18 cellular contexts compared by ENCODE assay signal in the genomic region with DNA sequence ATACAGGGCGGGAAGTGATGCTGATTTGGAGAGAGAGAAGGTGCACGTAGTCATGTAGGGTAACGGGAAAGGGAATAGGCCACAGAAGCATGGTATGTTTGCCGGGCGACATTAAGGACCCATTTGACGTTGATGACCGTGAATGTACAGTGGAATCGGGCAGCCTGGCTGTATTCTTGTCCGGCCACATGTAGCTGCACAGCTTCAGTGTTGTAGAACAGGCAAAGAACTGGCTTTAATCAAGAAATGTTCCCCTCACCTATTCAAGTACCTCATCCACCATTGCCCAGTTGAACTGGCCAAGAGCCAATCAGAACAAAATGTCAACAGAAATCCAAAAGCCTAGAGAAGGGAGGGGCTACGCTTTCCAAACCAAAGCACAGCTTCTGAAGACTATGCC.
DNase-seq lines count a peak whose midpoint lies in the region; ATAC-seq and TF ChIP-seq lines count a peak whose summit lies in the region.
"Had no signal": no experiment of that assay in that cellular context is flagged by ENCODE, and none has a peak within 500 bp of the region (broad histone marks: within the 10 kb centered on the region; RNA-seq: fewer than 3 reads in every experiment).

No MANE protein-coding gene starts in this region.

- no peak overlapping the region for H3K4me3 ChIP-seq in CD8-positive, alpha-beta T cell (ENCODE audit: low read depth, low read length)
- H3K4me3 ChIP-seq: A549 had no signal

- H3K36me3 ChIP-seq in CD8-positive, alpha-beta T cell (ENCODE audit: insufficient read depth, low read length) = no peaks in the 10 kb centered on the region

- H3K9me3 Mint-ChIP-seq in activated CD4-positive, alpha-beta T cell treated with anti-CD3 and anti-CD28 coated beads for 36 hours (ENCODE audit: low read depth) = no peaks in the 10 kb centered on the region
- peaks cover 3% of the 10 kb centered on the region for H3K9me3 Mint-ChIP-seq in CD8-positive, alpha-beta T cell
- no peaks in the 10 kb centered on the region for H3K9me3 Mint-ChIP-seq in activated T-helper 2 cell treated with anti-CD3 and anti-CD28 coated beads, Interferon-gamma antibody, Interleukin-2, Interleukin-4, amounts not matched to agents 10 μg/mL and 5 μg/mL and 100 μg/mL, durations not matched to agents 14 hours and 24 hours and 36 hours

- no peaks in the 10 kb centered on the region for H3K27me3 ChIP-seq in CD8-positive, alpha-beta T cell (ENCODE audit: insufficient read depth, low read length)
- H3K27me3 ChIP-seq: brain microvascular endothelial cell had no signal

- H3K27ac Mint-ChIP-seq in activated CD4-positive, alpha-beta T cell treated with anti-CD3 and anti-CD28 coated beads for 36 hours = peak overlapping the region; percentile 12
- peak overlapping the region; percentile 67 for H3K27ac Mint-ChIP-seq in CD8-positive, alpha-beta T cell
- peak overlapping the region; percentile 28 for H3K27ac Mint-ChIP-seq in activated T-helper 2 cell treated with anti-CD3 and anti-CD28 coated beads, Interferon-gamma antibody, Interleukin-2, Interleukin-4, amounts not matched to agents 10 μg/mL and 5 μg/mL and 100 μg/mL, durations not matched to agents 14 hours and 24 hours and 36 hours

- TF ChIP-seq CTCF in CD8-positive, alpha-beta T cell (IDR thresholded peaks at IDR 0.05) = no peak

- peaks cover 61% of the 10 kb centered on the region for H3K4me1 Mint-ChIP-seq in activated CD4-positive, alpha-beta T cell treated with anti-CD3 and anti-CD28 coated beads for 36 hours
- peaks cover 55% of the 10 kb centered on the region for H3K4me1 Mint-ChIP-seq in CD8-positive, alpha-beta T cell (ENCODE audit: low read depth)
- peaks cover 48% of the 10 kb centered on the region for H3K4me1 Mint-ChIP-seq in activated T-helper 2 cell treated with anti-CD3 and anti-CD28 coated beads, Interferon-gamma antibody, Interleukin-2, Interleukin-4, amounts not matched to agents 10 μg/mL and 5 μg/mL and 100 μg/mL, durations not matched to agents 14 hours and 24 hours and 36 hours (ENCODE audit: low read depth)

- POLR2A ChIA-PET in activated CD4-positive, alpha-beta T cell treated with anti-CD3 and anti-CD28 coated beads for 36 hours (lab: Charles Lee) = interaction anchor here (0.5 kb wide), 1 partner anchor 604 kb away, joined by 3 read pairs; no protein-coding TSS in a partner anchor
- POLR2A ChIA-PET in CD8-positive, alpha-beta T cell (lab: Charles Lee) = interaction anchor here (1.5 kb wide), 1 partner anchor 104 kb away, joined by 3 read pairs; a partner anchor contains a TSS

- no peak for ATAC-seq in activated CD4-positive, alpha-beta T cell treated with anti-CD3 and anti-CD28 coated beads for 36 hours
- ATAC-seq in CD8-positive, alpha-beta T cell = no peak
- ATAC-seq: A549, T-cell had no signal

- no peak overlapping the region for H3K27ac ChIP-seq in CD8-positive, alpha-beta T cell (ENCODE audit: low read depth, low read length)
- H3K27ac ChIP-seq: A549 had no signal

- CTCF ChIA-PET in activated CD4-positive, alpha-beta T cell treated with anti-CD3 and anti-CD28 coated beads for 36 hours (lab: Charles Lee) = no interaction called here
- CTCF ChIA-PET in CD8-positive, alpha-beta T cell (lab: Charles Lee) = no interaction called here

- peaks cover 34% of the 10 kb centered on the region for H3K4me1 ChIP-seq in CD8-positive, alpha-beta T cell (ENCODE audit: insufficient read depth, low read length)
- H3K4me1 ChIP-seq: A549 had no signal

- H3K9me3 ChIP-seq in CD8-positive, alpha-beta T cell (ENCODE audit: low read length) = no peaks in the 10 kb centered on the region
- H3K9me3 ChIP-seq: A549 had no signal

- DNase-seq in activated CD4-positive, alpha-beta T cell treated with anti-CD3 and anti-CD28 coated beads for 36 hours = no peak
- no peak for DNase-seq in activated CD4-positive, alpha-beta T cell treated with anti-CD3 and anti-CD28 coated beads, Interleukin-2, amount 50 U/mL, for 4 hours
- DNase-seq in CD8-positive, alpha-beta T cell = no peak
- DNase-seq in activated T-helper 2 cell treated with anti-CD3 and anti-CD28 coated beads, Interferon-gamma antibody, Interleukin-2, Interleukin-4, amounts not matched to agents 10 μg/mL and 5 μg/mL and 100 μg/mL, durations not matched to agents 14 hours and 24 hours and 36 hours (ENCODE audit: low spot score) = no peak
- peak; percentile 69 for DNase-seq in mesenteric fat pad (ENCODE audit: low spot score)
- no peak for DNase-seq in H4 (ENCODE audit: low spot score)
- no peak for DNase-seq in NCI-H1436 treated with DMSO at 0.1 percent for 48 hours (lab: John Stamatoyannopoulos, UW)
- DNase-seq in DMS 273 treated with DMSO at 0.1 percent for 48 hours (lab: John Stamatoyannopoulos, UW) = no peak
- DNase-seq: brain microvascular endothelial cell, cortex of kidney, NCI-H146, NCI-H2171 treated with DMSO at 0.1 percent for 48 hours, NCI-H69, occipital lobe, retina, SHP77 treated with DMSO at 0.1 percent for 48 hours, T-cell had no signal

- peaks cover 37% of the 10 kb centered on the region for H3K36me3 Mint-ChIP-seq in activated CD4-positive, alpha-beta T cell treated with anti-CD3 and anti-CD28 coated beads for 36 hours (ENCODE audit: low read depth)
- peaks cover 20% of the 10 kb centered on the region for H3K36me3 Mint-ChIP-seq in CD8-positive, alpha-beta T cell
- H3K36me3 Mint-ChIP-seq in activated T-helper 2 cell treated with anti-CD3 and anti-CD28 coated beads, Interferon-gamma antibody, Interleukin-2, Interleukin-4, amounts not matched to agents 10 μg/mL and 5 μg/mL and 100 μg/mL, durations not matched to agents 14 hours and 24 hours and 36 hours (ENCODE audit: low read depth) = peaks cover 44% of the 10 kb centered on the region

- H3K4me3 Mint-ChIP-seq in activated CD4-positive, alpha-beta T cell treated with anti-CD3 and anti-CD28 coated beads for 36 hours = no peak overlapping the region
- H3K4me3 Mint-ChIP-seq in CD8-positive, alpha-beta T cell = no peak overlapping the region
- H3K4me3 Mint-ChIP-seq in activated T-helper 2 cell treated with anti-CD3 and anti-CD28 coated beads, Interferon-gamma antibody, Interleukin-2, Interleukin-4, amounts not matched to agents 10 μg/mL and 5 μg/mL and 100 μg/mL, durations not matched to agents 14 hours and 24 hours and 36 hours (ENCODE audit: low read depth) = no peak overlapping the region

- no peaks in the 10 kb centered on the region for H3K27me3 Mint-ChIP-seq in activated CD4-positive, alpha-beta T cell treated with anti-CD3 and anti-CD28 coated beads for 36 hours
- H3K27me3 Mint-ChIP-seq in CD8-positive, alpha-beta T cell (ENCODE audit: low read depth) = no peaks in the 10 kb centered on the region
- H3K27me3 Mint-ChIP-seq in activated T-helper 2 cell treated with anti-CD3 and anti-CD28 coated beads, Interferon-gamma antibody, Interleukin-2, Interleukin-4, amounts not matched to agents 10 μg/mL and 5 μg/mL and 100 μg/mL, durations not matched to agents 14 hours and 24 hours and 36 hours (ENCODE audit: low read depth) = no peaks in the 10 kb centered on the region
- H3K27me3 Mint-ChIP-seq: T-cell had no signal

- intact Hi-C loops in activated CD4-positive, alpha-beta T cell treated with anti-CD3 and anti-CD28 coated beads for 36 hours (cut with DNase I, micrococcal nuclease) = loop anchor here (5.0 kb wide), 2 partner anchors 89 to 341 kb away; no protein-coding TSS in a partner anchor
- intact Hi-C loops in CD8-positive, alpha-beta T cell (cut with DNase I, micrococcal nuclease) = loop anchor here (5.0 to 10.0 kb wide), 3 partner anchors 84 to 108 kb away; no protein-coding TSS in a partner anchor
- intact Hi-C loops in activated T-helper 2 cell treated with anti-CD3 and anti-CD28 coated beads, Interferon-gamma antibody, Interleukin-2, Interleukin-4, amounts not matched to agents 10 μg/mL and 5 μg/mL and 100 μg/mL, durations not matched to agents 14 hours and 24 hours and 36 hours (cut with micrococcal nuclease) = loop anchor here (5.0 to 10.0 kb wide), 2 partner anchors 89 to 448 kb away; a partner anchor contains a TSS

Comparison
In these comparisons a context has a peak if more than half of its experiments do, and no peak if none do; other contexts are left out.
1. H3K27ac Mint-ChIP-seq: peak in every context shown above with its lines; median percentile 67 in CD8-positive, alpha-beta T cell; 28 in activated T-helper 2 cell treated with anti-CD3 and anti-CD28 coated beads, Interferon-gamma antibody, Interleukin-2, Interleukin-4, amounts not matched to agents 10 μg/mL and 5 μg/mL and 100 μg/mL, durations not matched to agents 14 hours and 24 hours and 36 hours; 12 in activated CD4-positive, alpha-beta T cell treated with anti-CD3 and anti-CD28 coated beads for 36 hours.